12 cellular contexts compared by ENCODE assay signal in genomic region chr17:77476006-77476405, GRCh38.
DNase-seq lines count a peak whose midpoint lies in the region; ATAC-seq and TF ChIP-seq lines count a peak whose summit lies in the region.
"Had no signal": no experiment of that assay in that cellular context is flagged by ENCODE, and none has a peak within 500 bp of the region (broad histone marks: within the 10 kb centered on the region; RNA-seq: fewer than 3 reads in every experiment).

No MANE protein-coding gene starts in this region.

- no peaks in the 10 kb centered on the region for H3K27me3 ChIP-seq in gastroesophageal sphincter
- no peaks in the 10 kb centered on the region for H3K27me3 ChIP-seq in smooth muscle cell (ENCODE audit: low read depth)
- H3K27me3 ChIP-seq: left lung had no signal

- H2AFZ ChIP-seq in smooth muscle cell (ENCODE audit: low read depth), result no peak overlapping the region

- H3K4me3 ChIP-seq in gastroesophageal sphincter (no peak overlapping the region), smooth muscle cell (no peak overlapping the region)
- H3K4me3 ChIP-seq: left lung had no signal

- H3K27ac Mint-ChIP-seq in T-helper 2 cell treated with Interferon-gamma antibody and Interleukin-4, amounts not matched to agents 5 μg/mL and 100 μg/mL, for 36 hours, result peak overlapping the region; percentile 55
- no peak overlapping the region for H3K27ac Mint-ChIP-seq in activated T-helper 17 cell treated with anti-CD3 and anti-CD28 coated beads, Interleukin-2, amount 50 U/mL, for 72 hours

- H3K27ac ChIP-seq in gastroesophageal sphincter (peak overlapping the region; percentile 79 to 94 (median 89)), smooth muscle cell (ENCODE audit: low read depth) (peak overlapping the region; percentile 82)
- H3K27ac ChIP-seq: 22Rv1, left lung had no signal

- no peaks in the 10 kb centered on the region for H3K9me3 Mint-ChIP-seq in T-helper 2 cell treated with Interferon-gamma antibody and Interleukin-4, amounts not matched to agents 5 μg/mL and 100 μg/mL, for 36 hours
- no peaks in the 10 kb centered on the region for H3K9me3 Mint-ChIP-seq in activated T-helper 17 cell treated with anti-CD3 and anti-CD28 coated beads, Interleukin-2, amount 50 U/mL, for 72 hours
- no peaks in the 10 kb centered on the region for H3K9me3 Mint-ChIP-seq in activated T-cell treated with anti-CD3 and anti-CD28 coated beads, Interleukin-2, amount 50 U/mL, for 4 hours

- no peak for TF ChIP-seq POLR2A in gastroesophageal sphincter (IDR thresholded peaks at IDR 0.05)

- H3K36me3 ChIP-seq in gastroesophageal sphincter, result no peaks in the 10 kb centered on the region
- no peaks in the 10 kb centered on the region for H3K36me3 ChIP-seq in smooth muscle cell (ENCODE audit: low read depth)

- no CpG with 5 or more reads among the region's 7 CpGs for WGBS in gastroesophageal sphincter (ENCODE audit: low coverage in 1 of 2), 2 donors
- 62% methylated on average over 7 of the region's 7 CpGs for WGBS in smooth muscle cell (ENCODE audit: low lambda C conversion rate)

- TF ChIP-seq CTCF in gastroesophageal sphincter (IDR thresholded peaks at IDR 0.05), result no peak
- no peak for TF ChIP-seq CTCF in smooth muscle cell (IDR thresholded peaks at IDR 0.05; ENCODE audit: borderline replicate concordance, insufficient read depth, poor library complexity, severe bottlenecking)

- DNase-seq in T-helper 2 cell treated with Interferon-gamma antibody and Interleukin-4, amounts not matched to agents 5 μg/mL and 100 μg/mL, for 36 hours (ENCODE audit: low spot score), result no peak
- no peak for DNase-seq in T-helper 2 cell
- no peak for DNase-seq in smooth muscle cell (lab: John Stamatoyannopoulos, UW; ENCODE audit: unreplicated experiment)
- DNase-seq in glomerular visceral epithelial cell (ENCODE audit: extremely low spot score), result no peak
- DNase-seq in activated T-cell treated with anti-CD3 and anti-CD28 coated beads, Interleukin-2, amount 50 U/mL, for 4 hours, result no peak
- DNase-seq: effector CD8-positive, alpha-beta T cell; MV-4-11 had no signal

- peaks cover 48% of the 10 kb centered on the region for H3K36me3 Mint-ChIP-seq in T-helper 2 cell treated with Interferon-gamma antibody and Interleukin-4, amounts not matched to agents 5 μg/mL and 100 μg/mL, for 36 hours (ENCODE audit: low read depth)
- peaks cover 78% of the 10 kb centered on the region for H3K36me3 Mint-ChIP-seq in activated T-helper 17 cell treated with anti-CD3 and anti-CD28 coated beads, Interleukin-2, amount 50 U/mL, for 72 hours (ENCODE audit: low read depth)
- H3K36me3 Mint-ChIP-seq in activated T-cell treated with anti-CD3 and anti-CD28 coated beads, Interleukin-2, amount 50 U/mL, for 4 hours (ENCODE audit: insufficient read depth), result peaks cover 4% of the 10 kb centered on the region

- H4K20me1 ChIP-seq in smooth muscle cell (ENCODE audit: low read depth), result peaks cover 100% of the 10 kb centered on the region

- no peaks in the 10 kb centered on the region for H3K27me3 Mint-ChIP-seq in T-helper 2 cell treated with Interferon-gamma antibody and Interleukin-4, amounts not matched to agents 5 μg/mL and 100 μg/mL, for 36 hours (ENCODE audit: low read depth)
- H3K27me3 Mint-ChIP-seq in activated T-helper 17 cell treated with anti-CD3 and anti-CD28 coated beads, Interleukin-2, amount 50 U/mL, for 72 hours, result no peaks in the 10 kb centered on the region
- H3K27me3 Mint-ChIP-seq in activated T-cell treated with anti-CD3 and anti-CD28 coated beads, Interleukin-2, amount 50 U/mL, for 4 hours (ENCODE audit: low read depth), result no peaks in the 10 kb centered on the region

- TF ChIP-seq EP300 in gastroesophageal sphincter (IDR thresholded peaks at IDR 0.05), result no peak

- peak overlapping the region; percentile 62 for H3K4me2 ChIP-seq in smooth muscle cell

- H3K4me1 ChIP-seq in gastroesophageal sphincter (peaks cover 38 to 99% (median 97%) of the 10 kb centered on the region in 3 donors), smooth muscle cell (ENCODE audit: low read depth) (peaks cover 77% of the 10 kb centered on the region)

- H3K4me3 Mint-ChIP-seq in T-helper 2 cell treated with Interferon-gamma antibody and Interleukin-4, amounts not matched to agents 5 μg/mL and 100 μg/mL, for 36 hours, result no peak overlapping the region
- peak overlapping the region; percentile 74 for H3K4me3 Mint-ChIP-seq in activated T-helper 17 cell treated with anti-CD3 and anti-CD28 coated beads, Interleukin-2, amount 50 U/mL, for 72 hours
- H3K4me3 Mint-ChIP-seq in activated T-cell treated with anti-CD3 and anti-CD28 coated beads, Interleukin-2, amount 50 U/mL, for 4 hours, result no peak overlapping the region

- H3K9me3 ChIP-seq in gastroesophageal sphincter (no peaks in the 10 kb centered on the region), smooth muscle cell (replicated peaks; ENCODE audit: low read depth) (no peaks in the 10 kb centered on the region)
- H3K9me3 ChIP-seq: left lung had no signal

- peaks cover 68% of the 10 kb centered on the region for H3K79me2 ChIP-seq in smooth muscle cell (ENCODE audit: low read depth)

- H3K9ac ChIP-seq in smooth muscle cell (ENCODE audit: low read depth), result no peak overlapping the region

- no peak for ATAC-seq in activated T-helper 17 cell treated with anti-CD3 and anti-CD28 coated beads, Interleukin-2, amount 50 U/mL, for 72 hours (replicated peaks)
- ATAC-seq in gastroesophageal sphincter (no peak), GM19463 (IDR thresholded peaks at IDR 0.05; ENCODE audit: unreplicated experiment) (no peak)
- ATAC-seq in activated T-cell treated with anti-CD3 and anti-CD28 coated beads, Interleukin-2, amount 50 U/mL, for 4 hours, result no peak
- ATAC-seq: left lung had no signal

- H3F3A ChIP-seq in smooth muscle cell (ENCODE audit: low read depth), result peaks cover 55% of the 10 kb centered on the region

- peaks cover 65% of the 10 kb centered on the region for H3K4me1 Mint-ChIP-seq in T-helper 2 cell treated with Interferon-gamma antibody and Interleukin-4, amounts not matched to agents 5 μg/mL and 100 μg/mL, for 36 hours (ENCODE audit: low read depth)
- peaks cover 60% of the 10 kb centered on the region for H3K4me1 Mint-ChIP-seq in activated T-helper 17 cell treated with anti-CD3 and anti-CD28 coated beads, Interleukin-2, amount 50 U/mL, for 72 hours
- H3K4me1 Mint-ChIP-seq in activated T-cell treated with anti-CD3 and anti-CD28 coated beads, Interleukin-2, amount 50 U/mL, for 4 hours (ENCODE audit: low read depth), result peaks cover 89% of the 10 kb centered on the region
